ENCODE assay signal across 29 cellular contexts in the genomic region with DNA sequence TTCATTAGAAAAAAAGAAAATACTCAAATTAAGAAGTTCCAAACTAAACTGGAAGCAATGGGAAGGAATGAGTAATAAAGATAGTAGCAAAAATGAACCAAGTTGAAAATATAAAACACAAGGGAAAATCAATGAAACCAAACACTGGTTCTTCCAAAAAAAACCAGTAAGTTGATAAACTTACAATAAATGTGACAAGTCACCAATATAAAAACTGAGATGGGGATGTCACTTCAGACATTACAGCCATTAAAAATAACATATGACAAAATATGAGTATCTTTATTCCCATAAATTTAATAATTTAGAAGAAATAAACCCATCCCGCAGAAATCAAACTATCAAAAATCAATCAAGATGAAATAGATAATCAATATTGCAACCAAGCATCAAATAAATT.
"Had no signal": no experiment of that assay in that cellular context is flagged by ENCODE, and none has a peak within 500 bp of the region (broad histone marks: within the 10 kb centered on the region; RNA-seq: fewer than 3 reads in every experiment).

No MANE protein-coding gene starts in this region.

- H3K4me3 ChIP-seq: neural progenitor cell, ovary, psoas muscle, suprapubic skin, testis, tibial artery, transverse colon, upper lobe of right lung, uterus had no signal

- H3K9me3 ChIP-seq: ovary, psoas muscle, suprapubic skin, testis, upper lobe of right lung, uterus had no signal

- H3K27me3 Mint-ChIP-seq: stimulated activated naive CD8-positive, alpha-beta T cell treated with anti-CD3 and anti-CD28 coated beads, Interleukin-15, amount 100 ng/mL, for 72 hours had no signal

- ATAC-seq: naive thymus-derived CD4-positive, alpha-beta T cell; natural killer cell; psoas muscle; right cardiac atrium; sciatic nerve; stimulated activated effector memory CD8-positive, alpha-beta T cell treated with anti-CD3 and anti-CD28 coated beads, Interleukin-12 subunit alpha, Interleukin-12 subunit beta, amount 100 ng/mL, for 72 hours; stimulated activated naive CD8-positive, alpha-beta T cell treated with anti-CD3 and anti-CD28 coated beads, Interleukin-15, amount 100 ng/mL, for 72 hours; stimulated activated naive CD8-positive, alpha-beta T cell treated with anti-CD3 and anti-CD28 coated beads, Interleukin-15, Interleukin-2, amounts not matched to agents 100 U/mL and 50 U/mL, for 24 hours; upper lobe of right lung had no signal

- H2AFZ ChIP-seq: neural progenitor cell, parathyroid adenoma had no signal

- H3K4me1 Mint-ChIP-seq: natural killer cell; nephron; neural progenitor cell; stimulated activated effector memory CD8-positive, alpha-beta T cell treated with anti-CD3 and anti-CD28 coated beads, Interleukin-12 subunit alpha, Interleukin-12 subunit beta, amount 100 ng/mL, for 72 hours; stimulated activated naive CD8-positive, alpha-beta T cell treated with anti-CD3 and anti-CD28 coated beads, Interleukin-15, amount 100 ng/mL, for 72 hours had no signal

- DNase-seq: naive thymus-derived CD4-positive, alpha-beta T cell; natural killer cell; occipital lobe; ovary; posterior cingulate gyrus; psoas muscle; right cardiac atrium; small intestine; stimulated activated CD4-positive, alpha-beta T cell treated with anti-CD3 and anti-CD28 coated beads, Interleukin-15, amount 100 ng/mL, for 24 hours; stimulated activated CD4-positive, alpha-beta T cell treated with anti-CD3 and anti-CD28 coated beads, Interleukin-2, amount 100 ng/mL, for 24 hours; stimulated activated CD4-positive, alpha-beta T cell treated with anti-CD3 and anti-CD28 coated beads, Interleukin-2, amount 100 ng/mL, for 48 hours; stimulated activated CD4-positive, alpha-beta T cell treated with anti-CD3 and anti-CD28 coated beads, Interleukin-4, amount 100 ng/mL, for 24 hours; stimulated activated naive CD4-positive, alpha-beta T cell; stimulated activated naive CD8-positive, alpha-beta T cell treated with anti-CD3 and anti-CD28 coated beads, Interleukin-15, amount 100 ng/mL, for 72 hours; stimulated activated naive CD8-positive, alpha-beta T cell treated with anti-CD3 and anti-CD28 coated beads, Interleukin-15, Interleukin-2, amounts not matched to agents 100 U/mL and 50 U/mL, for 24 hours; substantia nigra; testis; tibial artery; transverse colon; upper lobe of right lung; uterus had no signal

- H3K4me2 ChIP-seq: neural progenitor cell had no signal

- H3K9ac ChIP-seq: neural progenitor cell, parathyroid adenoma had no signal

- H3K4me1 ChIP-seq: neural progenitor cell, parathyroid adenoma, psoas muscle, suprapubic skin, testis, tibial artery, transverse colon, upper lobe of right lung, uterus had no signal

- FAIRE-seq: small intestine had no signal

- H3K36me3 Mint-ChIP-seq: naive thymus-derived CD4-positive, alpha-beta T cell; natural killer cell; neural progenitor cell; stimulated activated effector memory CD8-positive, alpha-beta T cell treated with anti-CD3 and anti-CD28 coated beads, Interleukin-12 subunit alpha, Interleukin-12 subunit beta, amount 100 ng/mL, for 72 hours; type B pancreatic cell had no signal

- H3K27ac ChIP-seq: neural progenitor cell, ovary, parathyroid adenoma, psoas muscle, suprapubic skin, testis, tibial artery, transverse colon, upper lobe of right lung, uterus had no signal

- H3K4me3 Mint-ChIP-seq: naive thymus-derived CD4-positive, alpha-beta T cell; natural killer cell; nephron; neural progenitor cell; stimulated activated effector memory CD8-positive, alpha-beta T cell treated with anti-CD3 and anti-CD28 coated beads, Interleukin-12 subunit alpha, Interleukin-12 subunit beta, amount 100 ng/mL, for 72 hours; stimulated activated naive CD8-positive, alpha-beta T cell treated with anti-CD3 and anti-CD28 coated beads, Interleukin-15, amount 100 ng/mL, for 72 hours; type B pancreatic cell had no signal

- H3K27ac Mint-ChIP-seq: naive thymus-derived CD4-positive, alpha-beta T cell; natural killer cell; nephron; neural progenitor cell; progenitor cell of endocrine pancreas; stimulated activated effector memory CD8-positive, alpha-beta T cell treated with anti-CD3 and anti-CD28 coated beads, Interleukin-12 subunit alpha, Interleukin-12 subunit beta, amount 100 ng/mL, for 72 hours; stimulated activated naive CD8-positive, alpha-beta T cell treated with anti-CD3 and anti-CD28 coated beads, Interleukin-15, amount 100 ng/mL, for 72 hours; type B pancreatic cell had no signal

- H3K27me3 ChIP-seq: neural progenitor cell, ovary, suprapubic skin, testis, tibial artery, transverse colon, upper lobe of right lung, uterus had no signal

- H3K36me3 ChIP-seq: neural progenitor cell, ovary, suprapubic skin, tibial artery, transverse colon, upper lobe of right lung, uterus had no signal
